In the genomic region with DNA sequence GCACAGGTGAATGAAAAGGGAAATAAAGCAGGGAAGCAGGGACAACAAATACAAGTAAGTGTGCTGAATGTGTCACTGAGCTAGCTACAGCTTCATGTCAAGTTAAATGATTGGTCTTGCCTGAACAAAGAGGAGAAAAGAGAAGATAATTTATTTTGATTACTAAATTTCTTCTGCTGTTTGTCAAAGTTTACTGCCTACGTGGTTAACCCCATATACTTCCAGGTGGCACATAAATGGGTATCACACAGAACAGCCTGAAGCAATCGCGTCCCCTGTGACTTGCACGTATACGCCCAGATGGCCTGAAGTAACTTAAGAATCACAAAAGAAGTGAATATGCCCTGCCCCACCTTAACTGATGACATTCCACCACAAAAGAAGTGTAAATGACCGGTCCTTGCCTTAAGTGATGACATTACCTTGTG, we compare ENCODE assay signal across 13 cellular contexts.
"Had no signal": no experiment of that assay in that cellular context is flagged by ENCODE, and none has a peak within 500 bp of the region (broad histone marks: within the 10 kb centered on the region; RNA-seq: fewer than 3 reads in every experiment).

No MANE protein-coding gene starts in this region.

- H3K4me1 Mint-ChIP-seq: natural killer cell had no signal

- H3K27ac Mint-ChIP-seq: activated CD8-positive, alpha-beta T cell treated with anti-CD3 and anti-CD28 coated beads for 36 hours; activated T-helper 1 cell treated with anti-CD3 and anti-CD28 coated beads, Interleukin-12 subunit alpha, Interleukin-12 subunit beta, Interleukin-2, Interleukin-4 antibody, amounts not matched to agents 30 ng/mL and 10 ng/mL and 1 ng/mL, durations not matched to agents 14 hours and 24 hours and 36 hours; natural killer cell had no signal

- H3K4me1 ChIP-seq: sigmoid colon had no signal

- H3K36me3 ChIP-seq: cardiac muscle cell, sigmoid colon had no signal

- DNase-seq: activated CD8-positive, alpha-beta memory T cell treated with anti-CD3 and anti-CD28 coated beads, Interleukin-2, amount 50 U/mL, for 4 hours; activated CD8-positive, alpha-beta T cell treated with anti-CD3 and anti-CD28 coated beads for 36 hours; activated naive CD4-positive, alpha-beta T cell; foreskin melanocyte; mammary epithelial cell; natural killer cell; sigmoid colon; stimulated activated CD4-positive, alpha-beta T cell treated with anti-CD3 and anti-CD28 coated beads, Interleukin-4, amount 100 ng/mL, for 1 hour; stimulated activated CD8-positive, alpha-beta memory T cell treated with anti-CD3 and anti-CD28 coated beads, Interleukin-4, amount 100 ng/mL, for 48 hours; stimulated activated naive CD8-positive, alpha-beta T cell treated with anti-CD3 and anti-CD28 coated beads, Interleukin-15, Interleukin-2, amounts not matched to agents 100 U/mL and 50 U/mL, for 24 hours; T-helper 9 cell had no signal

- H3K4me3 Mint-ChIP-seq: activated CD8-positive, alpha-beta T cell treated with anti-CD3 and anti-CD28 coated beads for 36 hours; activated T-helper 1 cell treated with anti-CD3 and anti-CD28 coated beads, Interleukin-12 subunit alpha, Interleukin-12 subunit beta, Interleukin-2, Interleukin-4 antibody, amounts not matched to agents 30 ng/mL and 10 ng/mL and 1 ng/mL, durations not matched to agents 14 hours and 24 hours and 36 hours; natural killer cell had no signal

- H3K4me3 ChIP-seq: cardiac muscle cell, sigmoid colon had no signal

- ATAC-seq: activated CD8-positive, alpha-beta T cell treated with anti-CD3 and anti-CD28 coated beads for 36 hours; natural killer cell; stimulated activated naive CD8-positive, alpha-beta T cell treated with anti-CD3 and anti-CD28 coated beads, Interleukin-15, Interleukin-2, amounts not matched to agents 100 U/mL and 50 U/mL, for 24 hours had no signal

- H3K9me3 ChIP-seq: sigmoid colon had no signal

- H3K27ac ChIP-seq: cardiac muscle cell, sigmoid colon had no signal

- H3K27me3 ChIP-seq: sigmoid colon had no signal
